ENCODE assay signal across 8 cellular contexts in genomic region chr17:76557368-76558209, GRCh38.
A peak's percentile ranks its signal among the peaks of the same experiment; 100 is the strongest.
DNase-seq lines count a peak whose midpoint lies in the region; TF ChIP-seq lines count a peak whose summit lies in the region.

No MANE protein-coding gene starts in this region.

- H3K36me3 ChIP-seq in MM.1S (replicated peaks; ENCODE audit: insufficient read depth, low read length) (peaks cover 11% of the 10 kb centered on the region), neuron (ENCODE audit: insufficient read depth, low read length) (peaks cover 16% of the 10 kb centered on the region)

- H3K4me3 ChIP-seq in MM.1S (ENCODE audit: low read length), result peak overlapping the region; percentile 95
- peak overlapping the region; percentile 70 for H3K4me3 ChIP-seq in neuron (ENCODE audit: low read length)

- peaks cover 15% of the 10 kb centered on the region for H3F3A ChIP-seq in MM.1S (ENCODE audit: insufficient read depth, low read length)

- H3K9ac ChIP-seq in MM.1S (ENCODE audit: low read length), result peak overlapping the region; percentile 93

- H3K4me1 ChIP-seq in MM.1S (ENCODE audit: low read length) (peaks cover 29% of the 10 kb centered on the region), neuron (ENCODE audit: insufficient read depth, low read length) (peaks cover 22% of the 10 kb centered on the region)

- H2AFZ ChIP-seq in MM.1S (ENCODE audit: low read length) (peak overlapping the region; percentile 98), neuron (ENCODE audit: low read depth, low read length) (peak overlapping the region; percentile 97)

- H3K27ac ChIP-seq in MM.1S (ENCODE audit: low read length), result peak overlapping the region; percentile 78

- no peaks in the 10 kb centered on the region for H3K9me2 ChIP-seq in MM.1S (replicated peaks; ENCODE audit: insufficient read depth, low read length)

- peak; percentile 49 for TF ChIP-seq CTCF in MM.1S (IDR thresholded peaks at IDR 0.05; ENCODE audit: low read length)

- H3K27me3 ChIP-seq in MM.1S (replicated peaks; ENCODE audit: insufficient read depth, low read length) (no peaks in the 10 kb centered on the region), neuron (ENCODE audit: insufficient read depth, low read length) (no peaks in the 10 kb centered on the region)

- peaks cover 23% of the 10 kb centered on the region; the same call in 1 of the 2 replicates for H4K20me1 ChIP-seq in MM.1S (ENCODE audit: insufficient read depth, low read length)

- peaks cover 49% of the 10 kb centered on the region for H3K79me2 ChIP-seq in MM.1S (ENCODE audit: low read length)

- H3K9me3 ChIP-seq in MM.1S (replicated peaks; ENCODE audit: insufficient read depth, low read length) (no peaks in the 10 kb centered on the region), neuron (ENCODE audit: low read length) (no peaks in the 10 kb centered on the region)

- DNase-seq in GF-D8 (lab: John Stamatoyannopoulos, UW) (peak; percentile 90), HCEC 1CT (peak; percentile 93), MM.1S (peak; percentile 97), SHP77 treated with DMSO at 0.1 percent for 48 hours (lab: John Stamatoyannopoulos, UW) (peak; percentile 89), foreskin melanocyte (peak; percentile 91), stromal cell of bone marrow (ENCODE audit: low read depth) (peak; percentile 92)
- DNase-seq in activated gamma-delta T cell treated with anti-CD3 and anti-CD28 coated beads, Interleukin-2, amount 50 U/mL, for 16 hours (ENCODE audit: low read depth), result peak; percentile 89

- peak overlapping the region; percentile 95 for H3K4me2 ChIP-seq in MM.1S (ENCODE audit: low read depth, low read length)

Comparison
In these comparisons a context has a peak if more than half of its experiments do, and no peak if none do; other contexts are left out.
1. Peak in every context shown above with its lines: DNase-seq, H3K4me3 ChIP-seq and H3K27ac ChIP-seq.